1 cellular context compared by ENCODE assay signal in genomic region chr19:10037809-10038208, GRCh38.
TF ChIP-seq lines count a peak whose summit lies in the region.

No MANE protein-coding gene starts in this region.

TF ChIP-seq in SK-N-SH treated with all-trans-retinoic acid at 6 μM for 48 hours, 23 proteins besides CTCF, POLR2A, EP300 and RAD21 (continued from another document):
- TF ChIP-seq POU6F1 (CRISPR knock-in tag; IDR thresholded peaks at IDR 0.05; ENCODE audit: borderline replicate concordance, low read depth) (no peak), TCF4 (CRISPR knock-in tag; IDR thresholded peaks at IDR 0.05; ENCODE audit: borderline replicate concordance) (no peak), ESRRG (CRISPR knock-in tag; IDR thresholded peaks at IDR 0.05) (no peak), ZFP30 (CRISPR knock-in tag; IDR thresholded peaks at IDR 0.05) (no peak), ARNTL (CRISPR knock-in tag; IDR thresholded peaks at IDR 0.05; ENCODE audit: borderline replicate concordance, low read depth) (no peak)
